ENCODE assay signal across 1 cellular context in the genomic region with DNA sequence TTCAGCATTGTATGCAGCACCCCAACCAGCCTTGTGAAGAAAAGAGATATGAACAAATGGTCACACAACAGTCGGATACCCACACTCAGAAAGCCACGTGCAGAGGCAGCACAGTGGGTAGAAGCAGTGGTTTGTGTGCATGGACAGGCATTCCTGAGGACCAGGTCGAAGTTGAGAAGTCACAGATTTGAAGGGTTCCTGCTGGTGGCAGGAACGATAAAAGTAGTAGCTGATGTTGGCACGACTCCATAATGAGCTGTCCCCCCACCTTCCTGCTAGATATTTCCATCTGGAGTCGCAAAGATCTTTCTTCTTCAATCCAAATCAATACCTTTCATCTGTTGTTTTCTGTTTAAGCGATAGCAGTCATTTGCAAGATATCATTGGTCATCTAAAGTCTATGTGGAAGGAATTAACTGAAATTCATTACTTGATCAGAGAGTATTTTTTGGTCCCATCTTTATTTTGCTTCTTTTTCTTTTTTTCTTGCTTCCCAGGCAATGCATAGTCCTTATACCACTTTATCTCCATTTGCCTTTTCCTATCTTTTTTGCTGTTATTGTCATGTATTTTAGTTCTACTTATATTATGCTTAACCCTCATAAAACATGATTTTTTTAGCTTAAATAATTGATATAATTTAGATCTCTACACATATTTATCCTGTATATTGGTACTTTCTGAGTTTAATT.
TF ChIP-seq lines count a peak whose summit lies in the region.

No MANE protein-coding gene starts in this region.

TF ChIP-seq in K562, 482 proteins besides CTCF, POLR2A, EP300 and RAD21 (continued from another document):
- TF ChIP-seq, protein P1, sequence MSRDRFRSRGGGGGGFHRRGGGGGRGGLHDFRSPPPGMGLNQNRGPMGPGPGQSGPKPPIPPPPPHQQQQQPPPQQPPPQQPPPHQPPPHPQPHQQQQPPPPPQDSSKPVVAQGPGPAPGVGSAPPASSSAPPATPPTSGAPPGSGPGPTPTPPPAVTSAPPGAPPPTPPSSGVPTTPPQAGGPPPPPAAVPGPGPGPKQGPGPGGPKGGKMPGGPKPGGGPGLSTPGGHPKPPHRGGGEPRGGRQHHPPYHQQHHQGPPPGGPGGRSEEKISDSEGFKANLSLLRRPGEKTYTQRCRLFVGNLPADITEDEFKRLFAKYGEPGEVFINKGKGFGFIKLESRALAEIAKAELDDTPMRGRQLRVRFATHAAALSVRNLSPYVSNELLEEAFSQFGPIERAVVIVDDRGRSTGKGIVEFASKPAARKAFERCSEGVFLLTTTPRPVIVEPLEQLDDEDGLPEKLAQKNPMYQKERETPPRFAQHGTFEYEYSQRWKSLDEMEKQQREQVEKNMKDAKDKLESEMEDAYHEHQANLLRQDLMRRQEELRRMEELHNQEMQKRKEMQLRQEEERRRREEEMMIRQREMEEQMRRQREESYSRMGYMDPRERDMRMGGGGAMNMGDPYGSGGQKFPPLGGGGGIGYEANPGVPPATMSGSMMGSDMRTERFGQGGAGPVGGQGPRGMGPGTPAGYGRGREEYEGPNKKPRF (IDR thresholded peaks at IDR 0.05; ENCODE audit: low read depth, low read length), result no peak
- TF ChIP-seq ZNF12 (CRISPR knock-in tag; IDR thresholded peaks at IDR 0.05) (no peak), CBFA2T2 (conservative IDR thresholded peaks at IDR 0.05) (peak; percentile 78), SAFB2 (IDR thresholded peaks at IDR 0.05; ENCODE audit: borderline replicate concordance, low read depth, low read length, severe bottlenecking) (no peak), STAG1 (CRISPR knock-in tag; IDR thresholded peaks at IDR 0.05; ENCODE audit: borderline replicate concordance) (no peak), PURB (CRISPR knock-in tag; IDR thresholded peaks at IDR 0.05; ENCODE audit: low read depth) (no peak), RCOR1 (IDR thresholded peaks at IDR 0.05; ENCODE audit: borderline replicate concordance in 1 of 2, low read depth in 2 of 2, low read length in 2 of 2) (peak in 1 of 2 experiments; percentile 87; a peak in 2 of 4 replicates), SIRT6 (IDR thresholded peaks at IDR 0.05; ENCODE audit: low read depth, low read length) (no peak), DMBX1 (CRISPR knock-in tag; IDR thresholded peaks at IDR 0.05; ENCODE audit: borderline replicate concordance) (peak; percentile 52; the same call in 1 of the 2 replicates), SMARCC2 (IDR thresholded peaks at IDR 0.05; ENCODE audit: low read depth) (no peak), MYBL2 (IDR thresholded peaks at IDR 0.05; ENCODE audit: low read depth) (peak; percentile 17; the same call in 1 of the 2 replicates), MYBL2 (CRISPR knock-in tag; IDR thresholded peaks at IDR 0.05; ENCODE audit: borderline replicate concordance) (no peak), ZNF384 (IDR thresholded peaks at IDR 0.05; ENCODE audit: low read depth, low read length) (no peak), ZSCAN32 (CRISPR knock-in tag; IDR thresholded peaks at IDR 0.05) (no peak), CREBBP (IDR thresholded peaks at IDR 0.05; ENCODE audit: low read depth, low read length) (no peak)
